ENCODE assay signal across 9 cellular contexts in the genomic region with DNA sequence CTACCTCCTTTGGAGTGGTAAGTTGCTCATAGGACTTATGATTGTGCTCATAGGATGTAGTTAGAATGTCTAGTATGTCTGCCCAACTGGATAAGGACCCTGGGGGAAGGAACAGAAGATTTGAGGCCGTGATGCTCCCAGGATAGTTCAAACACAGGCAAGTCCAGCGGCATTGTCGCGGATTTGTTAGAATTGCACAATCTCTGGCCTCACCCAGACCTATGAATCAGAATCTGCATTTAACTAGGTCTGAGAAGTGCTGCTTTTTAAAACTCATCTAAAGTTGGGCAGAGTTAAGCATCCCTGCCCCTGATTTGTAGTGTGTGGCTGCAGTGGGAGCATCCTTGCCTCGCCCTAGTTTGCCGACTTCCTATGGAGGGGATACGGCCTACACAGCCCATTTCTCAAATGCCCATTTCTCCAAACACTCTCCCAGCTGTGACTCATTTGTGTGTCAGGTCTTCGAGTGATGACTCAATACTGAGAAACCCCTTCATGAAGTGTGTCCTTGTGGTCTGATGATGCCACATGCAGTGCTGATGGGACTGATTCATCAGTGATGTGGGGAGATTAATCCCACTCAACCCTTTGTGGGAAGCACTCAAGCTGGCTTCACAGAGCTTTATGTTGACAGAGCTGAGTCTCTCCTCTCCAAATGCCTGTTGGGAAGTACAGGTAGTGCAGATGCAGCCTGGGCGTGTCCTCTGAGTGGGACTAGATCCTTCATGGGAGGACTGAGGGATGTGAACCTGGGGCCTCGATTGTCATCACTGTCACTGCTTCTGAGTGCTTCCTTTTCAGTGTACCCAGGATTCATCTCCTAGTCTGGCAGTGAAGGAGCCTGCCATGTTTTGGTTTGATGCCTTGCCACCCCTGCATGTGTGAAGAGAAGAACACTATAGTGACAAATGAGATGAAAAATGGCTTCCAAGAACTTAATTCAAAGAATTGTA. TPM values are rescaled to one million over a fixed set of nuclear protein-coding genes. Genes with fewer than 3 reads are reported as not detected.
DNase-seq lines count a peak whose midpoint lies in the region; ATAC-seq, FAIRE-seq and TF ChIP-seq lines count a peak whose summit lies in the region.
"Had no signal": no experiment of that assay in that cellular context is flagged by ENCODE, and none has a peak within 500 bp of the region (broad histone marks: within the 10 kb centered on the region; RNA-seq: fewer than 3 reads in every experiment).

No MANE protein-coding gene starts in this region.

- 31% methylated on average over 10 of the region's 10 CpGs for WGBS in mesenchymal stem cell

- H3K14ac ChIP-seq in mesenchymal stem cell (ENCODE audit: low read length in 2 of 2) = no peak overlapping the region

- H2BK5ac ChIP-seq in mesenchymal stem cell (ENCODE audit: low read depth, low read length, poor library complexity, severe bottlenecking) = no peak overlapping the region

- no peak for ATAC-seq in HG03378 (IDR thresholded peaks at IDR 0.05; ENCODE audit: unreplicated experiment)
- no peak for ATAC-seq in HG03045 (IDR thresholded peaks at IDR 0.05; ENCODE audit: unreplicated experiment)

- H4K91ac ChIP-seq in mesenchymal stem cell (ENCODE audit: low read length) = no peak overlapping the region

- no peak overlapping the region for H3K4me3 ChIP-seq in AG09309 (ENCODE audit: control insufficient read depth, low read depth, low read length)
- no peak overlapping the region for H3K4me3 ChIP-seq in Jurkat, Clone E6-1 (ENCODE audit: low read length)
- peak overlapping the region in 1 of 2 experiments; percentile 63 for H3K4me3 ChIP-seq in mesenchymal stem cell (ENCODE audit: insufficient read depth in 1 of 2, low read depth in 1 of 2, low read length in 2 of 2)

- H3K79me1 ChIP-seq in mesenchymal stem cell (replicated peaks; ENCODE audit: low read length, poor library complexity, severe bottlenecking) = no peaks in the 10 kb centered on the region

- H2AFZ ChIP-seq in mesenchymal stem cell (ENCODE audit: low read depth, low read length) = no peak overlapping the region

- no peak overlapping the region for H3K27ac ChIP-seq in mesenchymal stem cell (ENCODE audit: low read length, poor library complexity, severe bottlenecking)

- no peak overlapping the region for H3K18ac ChIP-seq in mesenchymal stem cell (ENCODE audit: low read depth in 1 of 2, low read length in 2 of 2)

- FAIRE-seq in GM12891 (lab: Jason Lieb, UNC) = no peak

- DNase-seq in AG09309 (ENCODE audit: low read depth) (peak; percentile 97), mesenchymal stem cell (peak; percentile 95), GM19240 (ENCODE audit: insufficient read length, low spot score) (no peak), GM12891 (ENCODE audit: insufficient read length, low spot score) (no peak)
- DNase-seq in Jurkat, Clone E6-1 (ENCODE audit: low read depth, low spot score) = peak; percentile 0
- DNase-seq in activated CD8-positive, alpha-beta memory T cell treated with anti-CD3 and anti-CD28 coated beads, Interleukin-2, amount 50 U/mL, for 48 hours = peak; percentile 58

- no peaks in the 10 kb centered on the region for H3K36me3 ChIP-seq in mesenchymal stem cell (ENCODE audit: control insufficient read depth in 1 of 2, insufficient read depth in 2 of 2, low read depth in 1 of 2, low read length in 2 of 2)

- peaks cover 0 to 14% of the 10 kb centered on the region in 2 experiments for H3K27me3 ChIP-seq in mesenchymal stem cell (ENCODE audit: control insufficient read depth in 1 of 2, insufficient read depth in 1 of 2, low read length in 2 of 2)

- H3K9ac ChIP-seq in mesenchymal stem cell (ENCODE audit: low read length) = peak overlapping the region; percentile 78

- no peak overlapping the region for H3K4me2 ChIP-seq in mesenchymal stem cell (ENCODE audit: low read length, poor library complexity, severe bottlenecking)

- H3K23ac ChIP-seq in mesenchymal stem cell (ENCODE audit: low read length in 2 of 2) = no peak overlapping the region

- TF ChIP-seq POLR2A in GM12891 (IDR thresholded peaks at IDR 0.05; ENCODE audit: low read depth, low read length) = no peak

- no peak overlapping the region for H2AK5ac ChIP-seq in mesenchymal stem cell (ENCODE audit: low read length, severe bottlenecking)

- no peak overlapping the region for H2BK120ac ChIP-seq in mesenchymal stem cell (ENCODE audit: low read depth, low read length)

- H2BK15ac ChIP-seq in mesenchymal stem cell (ENCODE audit: low read depth, poor library complexity, severe bottlenecking) = no peak overlapping the region

- H3K9me3 ChIP-seq in mesenchymal stem cell (ENCODE audit: control insufficient read depth, low read length) = no peaks in the 10 kb centered on the region

- no peak overlapping the region for H2BK12ac ChIP-seq in mesenchymal stem cell (ENCODE audit: low read length in 2 of 2)

- H4K8ac ChIP-seq in mesenchymal stem cell (ENCODE audit: low read length) = no peak overlapping the region

- H3K4ac ChIP-seq in mesenchymal stem cell (ENCODE audit: low read depth in 1 of 2, low read length in 2 of 2) = no peak overlapping the region

- no peak for TF ChIP-seq CTCF in AG09309 (IDR thresholded peaks at IDR 0.05; ENCODE audit: control insufficient read depth, insufficient read depth, low read depth, low read length, missing control alignments)

- peaks cover 11% of the 10 kb centered on the region for H3K4me1 ChIP-seq in mesenchymal stem cell (ENCODE audit: control insufficient read depth, insufficient read depth, low read depth, low read length)

TF ChIP-seq in GM12891, 5 proteins besides CTCF, POLR2A, EP300 and RAD21:
- TF ChIP-seq PAX5 (IDR thresholded peaks at IDR 0.05; ENCODE audit: insufficient read depth, low read length, severe bottlenecking) = no peak
- TF ChIP-seq POU2F2 (IDR thresholded peaks at IDR 0.05; ENCODE audit: low read depth, low read length) = no peak
- no peak for TF ChIP-seq POLR2AphosphoS5 (IDR thresholded peaks at IDR 0.05; ENCODE audit: low read depth, low read length)
- TF ChIP-seq SPI1 (IDR thresholded peaks at IDR 0.05; ENCODE audit: low read depth, low read length) = no peak
- TF ChIP-seq TAF1 (IDR thresholded peaks at IDR 0.05; ENCODE audit: low read depth, low read length) = no peak

RNA-seq across cellular contexts. Expression of gene SMIM21, which starts 18.7 kb away (rescaled TPM):
- not detected for polyA plus RNA-seq in Jurkat, Clone E6-1 (2012; ENCODE audit: insufficient read depth, insufficient read length)
- polyA plus RNA-seq in mesenchymal stem cell (2013, experiment 1 of 2) = not detected
- not detected for polyA plus RNA-seq in mesenchymal stem cell (2013, experiment 2 of 2)
- polyA plus RNA-seq in GM12891 (2012; ENCODE audit: low read depth, missing spikeins) = not detected
- polyA plus RNA-seq: esophagus had no signal

Comparison
In these comparisons a context has a peak if more than half of its experiments do, and no peak if none do; other contexts are left out.
1. DNase-seq: peak in AG09309 (single experiment), Jurkat, Clone E6-1 (single experiment), activated CD8-positive, alpha-beta memory T cell treated with anti-CD3 and anti-CD28 coated beads, Interleukin-2, amount 50 U/mL, for 48 hours (single experiment) and mesenchymal stem cell (single experiment); none in GM19240 (single experiment) and GM12891 (single experiment).